In genomic region chr2:223735035-223735640, GRCh38 we compare ENCODE assay signal across 24 cellular contexts.
DNase-seq lines count a peak whose midpoint lies in the region; ATAC-seq and TF ChIP-seq lines count a peak whose summit lies in the region.
"Had no signal": no experiment of that assay in that cellular context is flagged by ENCODE, and none has a peak within 500 bp of the region (broad histone marks: within the 10 kb centered on the region; RNA-seq: fewer than 3 reads in every experiment).

No MANE protein-coding gene starts in this region.

- H2BK5ac ChIP-seq in IMR-90 (ENCODE audit: low read depth, low read length, poor library complexity, severe bottlenecking) = peak overlapping the region; percentile 8

- no peak overlapping the region for H3K4me3 ChIP-seq in AG04450 (ENCODE audit: low read depth, low read length)
- H3K4me3 ChIP-seq in IMR-90 (ENCODE audit: insufficient read depth, low read depth, low read length) = no peak overlapping the region
- H3K4me3 ChIP-seq in choroid plexus epithelial cell (ENCODE audit: low read depth, low read length) = no peak overlapping the region
- H3K4me3 ChIP-seq: HAP-1, heart left ventricle, K562, lower lobe of right lung, testis, uterus had no signal

- in situ Hi-C loops in IMR-90 (cut with MboI; ENCODE audit: low sequenced_read_pairs) = no loop called here

- H3K27ac ChIP-seq in AG04450 (ENCODE audit: low read depth, low read length) (peak overlapping the region; percentile 12), IMR-90 (ENCODE audit: insufficient read depth, low read length) (peak overlapping the region; percentile 18), foreskin keratinocyte (peak overlapping the region; percentile 59)
- H3K27ac ChIP-seq: lower lobe of right lung, testis, uterus had no signal

- H3K14ac ChIP-seq in IMR-90 (replicated peaks; ENCODE audit: low read depth, low read length) = peak overlapping the region; percentile 14

- H2BK20ac ChIP-seq in IMR-90 (ENCODE audit: low read depth, low read length) = peak overlapping the region; percentile 36

- peak overlapping the region; percentile 12 for H3K18ac ChIP-seq in IMR-90 (ENCODE audit: low read depth, low read length)

- CTCF ChIA-PET in AG04450 (lab: Charles Lee) (interaction anchor here (0.6 to 1.2 kb wide), 2 partner anchors 10 to 55 kb away, joined by 3 read pairs; no protein-coding TSS in a partner anchor), IMR-90 (lab: Yijun Ruan, JAX) (no interaction called here)

- no peaks in the 10 kb centered on the region for H4K20me1 ChIP-seq in IMR-90 (ENCODE audit: insufficient read depth, low read length)

- dilution Hi-C loops in IMR-90 (cut with HindIII; ENCODE audit: low sequenced_read_pairs, unreplicated experiment) = no loop called here

- peak overlapping the region; percentile 28 to 85 for H4K8ac ChIP-seq in IMR-90 (ENCODE audit: low read depth in 2 of 2, low read length in 2 of 2)

- peak overlapping the region; percentile 73 for H2BK120ac ChIP-seq in IMR-90 (ENCODE audit: low read depth, low read length)

- H3K23ac ChIP-seq in IMR-90 (ENCODE audit: low read depth, low read length) = peak overlapping the region; percentile 7; the same call in 1 of the 2 replicates

- H3K4ac ChIP-seq in IMR-90 (ENCODE audit: low read depth, low read length) = peak overlapping the region; percentile 35

- H3K27me3 ChIP-seq in AG04450 (ENCODE audit: control insufficient read depth, insufficient read depth, low read length) (no peaks in the 10 kb centered on the region), IMR-90 (ENCODE audit: control insufficient read depth, insufficient read depth, low read length) (no peaks in the 10 kb centered on the region), foreskin keratinocyte (no peaks in the 10 kb centered on the region)
- H3K27me3 ChIP-seq: heart left ventricle, testis, uterus had no signal

- no peak for DNase-seq in AG04450 (ENCODE audit: low read depth, low spot score)
- peak; percentile 11 for DNase-seq in IMR-90
- DNase-seq in choroid plexus epithelial cell (ENCODE audit: low read depth) = peak; percentile 69
- DNase-seq in foreskin keratinocyte = peak; percentile 20 to 46
- no peak for DNase-seq in HUDEP-2 (lab: John Stamatoyannopoulos, UW; ENCODE audit: unreplicated experiment in 76 of 76)
- no peak for DNase-seq in activated CD8-positive, alpha-beta memory T cell treated with anti-CD3 and anti-CD28 coated beads, Interleukin-2, amount 50 U/mL, for 4 hours
- no peak for DNase-seq in DMS 273 treated with DMSO at 0.1 percent for 48 hours (lab: John Stamatoyannopoulos, UW)
- DNase-seq: activated CD4-positive, alpha-beta T cell treated with anti-CD3 and anti-CD28 coated beads for 1 hour; activated CD8-positive, alpha-beta T cell treated with anti-CD3 and anti-CD28 coated beads, Interleukin-2, amount 10 ng/mL, durations not matched to agents 7 days and 5 days; activated naive CD4-positive, alpha-beta T cell treated with anti-CD3 and anti-CD28 coated beads for 36 hours; activated T-cell treated with anti-CD3 and anti-CD28 coated beads, Interleukin-2, amount 50 U/mL, for 4 hours; heart left ventricle; lower lobe of right lung; NCI-H1930; NCI-H345; SHP77 treated with DMSO at 0.1 percent for 48 hours; stimulated activated CD4-positive, alpha-beta T cell treated with anti-CD3 and anti-CD28 coated beads, Interleukin-4, amount 100 ng/mL, for 1 hour; stimulated activated naive CD4-positive, alpha-beta T cell; T-helper 1 cell; testis; uterus had no signal

- H3K4me1 ChIP-seq in IMR-90 (ENCODE audit: control insufficient read depth, insufficient read depth, low read length) = peaks cover 15% of the 10 kb centered on the region
- H3K4me1 ChIP-seq in foreskin keratinocyte = peaks cover 3% of the 10 kb centered on the region
- H3K4me1 ChIP-seq: HAP-1, lower lobe of right lung, testis, uterus had no signal

- H3K79me1 ChIP-seq in IMR-90 (ENCODE audit: low read depth in 1 of 2, low read length in 2 of 2) = no peaks in the 10 kb centered on the region

- no peak overlapping the region for H3K9ac ChIP-seq in IMR-90 (ENCODE audit: low read depth, low read length)

- ATAC-seq in IMR-90 (ENCODE audit: low read depth) = no peak
- ATAC-seq in foreskin keratinocyte = no peak
- no peak for ATAC-seq in HG03196 (IDR thresholded peaks at IDR 0.05; ENCODE audit: unreplicated experiment)
- ATAC-seq: activated CD8-positive, alpha-beta T cell treated with anti-CD3 and anti-CD28 coated beads, Interleukin-2, amount 10 ng/mL, durations not matched to agents 7 days and 5 days; activated T-cell treated with anti-CD3 and anti-CD28 coated beads, Interleukin-2, amount 50 U/mL, for 4 hours; K562; lower lobe of right lung had no signal

- H4K91ac ChIP-seq in IMR-90 (ENCODE audit: insufficient read depth, low read depth, low read length) = peak overlapping the region; percentile 49

- no peaks in the 10 kb centered on the region for H3K9me1 ChIP-seq in IMR-90 (ENCODE audit: insufficient read depth, low read length)

- WGBS in IMR-90 (ENCODE audit: extremely low coverage in 2 of 2, insufficient read length in 1 of 2), 2 experiments = 100% methylated on average over 1 of the region's 5 CpGs; no CpG with 5 or more reads in 1 of the 2 experiments

- TF ChIP-seq RAD21 in IMR-90 (IDR thresholded peaks at IDR 0.05; ENCODE audit: low read length) = no peak

- H2AFZ ChIP-seq in IMR-90 (replicated peaks; ENCODE audit: low read length, poor library complexity) = peak overlapping the region; percentile 73

- no peak overlapping the region for H3K4me2 ChIP-seq in IMR-90 (ENCODE audit: low read depth, low read length)

- H3K36me3 ChIP-seq in IMR-90 (ENCODE audit: control insufficient read depth, insufficient read depth, low read length) = no peaks in the 10 kb centered on the region
- H3K36me3 ChIP-seq: HAP-1, heart left ventricle, lower lobe of right lung, uterus had no signal

- BruUV-seq in IMR-90 (replicated peaks; lab: Mats Ljungman, UMichigan) = no TSS peak

- H2AK9ac ChIP-seq in IMR-90 (replicated peaks; ENCODE audit: low read depth, low read length, poor library complexity) = peak overlapping the region; percentile 10

- no peak overlapping the region; the same call in 1 of the 2 replicates for H3K56ac ChIP-seq in IMR-90 (ENCODE audit: extremely low read depth, insufficient read depth, low read length)

- no peak for TF ChIP-seq POLR2A in IMR-90 (IDR thresholded peaks at IDR 0.05; ENCODE audit: low read depth, low read length)

- POLR2A ChIA-PET in AG04450 (lab: Yijun Ruan, JAX) (no interaction called here), IMR-90 (lab: Charles Lee; ENCODE audit: unreplicated experiment) (no interaction called here)

- intact Hi-C loops in IMR-90 (cut with micrococcal nuclease) = no loop called here

- no peak for TF ChIP-seq CTCF in AG04450 (IDR thresholded peaks at IDR 0.05; ENCODE audit: low read depth, low read length)
- no peak for TF ChIP-seq CTCF in IMR-90 (conservative IDR thresholded peaks at IDR 0.05; ENCODE audit: low read depth, low read length)
- TF ChIP-seq CTCF in choroid plexus epithelial cell (conservative IDR thresholded peaks at IDR 0.05; ENCODE audit: low read depth, low read length) = no peak
- TF ChIP-seq CTCF in foreskin keratinocyte (conservative IDR thresholded peaks at IDR 0.05) = no peak

- H2BK15ac ChIP-seq in IMR-90 (ENCODE audit: low read depth, low read length) = peak overlapping the region; percentile 38; the same call in 2 of the 3 replicates

- peak overlapping the region; percentile 5 for H2AK5ac ChIP-seq in IMR-90 (ENCODE audit: low read depth, low read length)

- 0 out of 2 replicates have a peak, but pooled peaks cover 3% of the 10 kb centered on the region for H3K9me3 ChIP-seq in AG04450 (ENCODE audit: control insufficient read depth, insufficient read depth, low read length)
- peaks cover 3% of the 10 kb centered on the region; the same call in 1 of the 2 replicates for H3K9me3 ChIP-seq in IMR-90 (ENCODE audit: control insufficient read depth, insufficient read depth, low read length)
- H3K9me3 ChIP-seq: HAP-1, heart left ventricle, lower lobe of right lung, testis, uterus had no signal

- H4K5ac ChIP-seq in IMR-90 (ENCODE audit: low read depth, low read length) = peak overlapping the region; percentile 23; the same call in 1 of the 2 replicates

TF ChIP-seq in IMR-90, 13 proteins besides CTCF, POLR2A, EP300 and RAD21:
- TF ChIP-seq FOS (IDR thresholded peaks at IDR 0.05; ENCODE audit: low read depth, low read length) (no peak), MAFK (IDR thresholded peaks at IDR 0.05; ENCODE audit: low read depth, low read length) (no peak), ELK1 (IDR thresholded peaks at IDR 0.05; ENCODE audit: borderline replicate concordance, low read depth, low read length) (no peak), RCOR1 (IDR thresholded peaks at IDR 0.05; ENCODE audit: insufficient replicate concordance, low read length) (no peak), MAZ (IDR thresholded peaks at IDR 0.05; ENCODE audit: borderline replicate concordance, low read depth, low read length) (no peak), MXI1 (IDR thresholded peaks at IDR 0.05; ENCODE audit: borderline replicate concordance, low read depth, low read length) (no peak), USF2 (IDR thresholded peaks at IDR 0.05; ENCODE audit: low read depth, low read length) (no peak), RFX5 (IDR thresholded peaks at IDR 0.05; ENCODE audit: low read depth, low read length) (no peak), CHD1 (IDR thresholded peaks at IDR 0.05; ENCODE audit: low read depth, low read length) (no peak), BHLHE40 (IDR thresholded peaks at IDR 0.05; ENCODE audit: low read depth, low read length) (no peak), NFE2L2 (IDR thresholded peaks at IDR 0.05; ENCODE audit: low read depth, low read length) (no peak), CEBPB (IDR thresholded peaks at IDR 0.05; ENCODE audit: low read depth, low read length) (no peak), SMC3 (IDR thresholded peaks at IDR 0.05; ENCODE audit: low read depth, low read length) (no peak)

Comparison
In these comparisons a context has a peak if more than half of its experiments do, and no peak if none do; other contexts are left out.
1. DNase-seq: peak in IMR-90 (single experiment), choroid plexus epithelial cell (single experiment) and foreskin keratinocyte (2 of 2); none in AG04450 (single experiment), HUDEP-2 (0 of 76), activated CD8-positive, alpha-beta memory T cell treated with anti-CD3 and anti-CD28 coated beads, Interleukin-2, amount 50 U/mL, for 4 hours (single experiment) and DMS 273 treated with DMSO at 0.1 percent for 48 hours (single experiment).
2. Peak in every context shown above with its lines, with median percentiles within 50 percentile points of each other: H3K27ac ChIP-seq.